In genomic region chr5:149367249-149367971, GRCh38 we compare ENCODE assay signal across 8 cellular contexts. TPM values are rescaled to one million over a fixed set of nuclear protein-coding genes. Genes with fewer than 3 reads are reported as not detected.
DNase-seq lines count a peak whose midpoint lies in the region; ATAC-seq and TF ChIP-seq lines count a peak whose summit lies in the region.

No MANE protein-coding gene starts in this region.

- whole genome bisulfite sequencing in body of pancreas, 2 donors: 30 to 63% methylated on average over 4 to 14 of the region's 14 CpGs

- no peaks in the 10 kb centered on the region for H3K36me3 ChIP-seq in body of pancreas (replicated peaks in 1 of 2; ENCODE audit: insufficient read depth in 1 of 2, low read depth in 2 of 2)

- peaks cover 18% of the 10 kb centered on the region for H3K4me1 ChIP-seq in body of pancreas

- no peaks in the 10 kb centered on the region for H3K9me3 ChIP-seq in body of pancreas

- H3K27me3 ChIP-seq in body of pancreas: no peaks in the 10 kb centered on the region

- peak; percentile 46 to 52 for DNase-seq in NCI-H2081 (lab: John Stamatoyannopoulos, UW)
- no peak for DNase-seq in NCI-H2081 treated with DMSO at 0.1 percent for 48 hours (lab: John Stamatoyannopoulos, UW)
- DNase-seq in NCI-H146 (lab: John Stamatoyannopoulos, UW): peak; percentile 78
- peak; percentile 40 for DNase-seq in T1000 (lab: John Stamatoyannopoulos, UW)
- peak; percentile 58 to 68 (median 61) for DNase-seq in body of pancreas
- peak; percentile 88 for DNase-seq in islet precursor cell
- DNase-seq in stimulated activated CD4-positive, alpha-beta T cell treated with anti-CD3 and anti-CD28 coated beads, Interleukin-2, amount 100 ng/mL, for 4 hours (ENCODE audit: low read depth): peak; percentile 22

- no peak for TF ChIP-seq POLR2A in body of pancreas (IDR thresholded peaks at IDR 0.05)

- intact Hi-C loops in body of pancreas (cut with DNase I): no loop called here

- ATAC-seq in HG02623 (IDR thresholded peaks at IDR 0.05; ENCODE audit: unreplicated experiment) (peak; percentile 69), body of pancreas (peak; percentile 69)

- H3K4me3 ChIP-seq in body of pancreas: no peak overlapping the region

- TF ChIP-seq CTCF in body of pancreas (IDR thresholded peaks at IDR 0.05): peak; percentile 54 to 72 (median 66)

- H3K27ac ChIP-seq in body of pancreas: no peak overlapping the region

RNA-seq across cellular contexts. Expression of gene PCYOX1L, which starts 9.6 kb away (rescaled TPM):
- 1 to 10 TPM; 3.9 to 5.6 TPM for total RNA-seq in body of pancreas

RNA-seq across cellular contexts. Expression of gene IL17B, which starts 11.7 kb away (rescaled TPM):
- not detected for total RNA-seq in body of pancreas

RNA-seq across cellular contexts. Expression of gene GRPEL2, which starts 22.1 kb away (rescaled TPM):
- total RNA-seq in body of pancreas: 10 to 100 TPM in 1 of 2 donors, 1 to 10 TPM in 1; 4.9 to 10.6 TPM
